Comparison of ENCODE assay signal across 27 cellular contexts in genomic region chr3:111837112-111837511, GRCh38.
"Had no signal": no experiment of that assay in that cellular context is flagged by ENCODE, and none has a peak within 500 bp of the region (broad histone marks: within the 10 kb centered on the region; RNA-seq: fewer than 3 reads in every experiment).

No MANE protein-coding gene starts in this region.

- DNase-seq: activated CD4-positive, alpha-beta memory T cell treated with anti-CD3 and anti-CD28 coated beads, Interleukin-2, amount 10 ng/mL, durations not matched to agents 7 days and 5 days; activated CD4-positive, alpha-beta T cell treated with anti-CD3 and anti-CD28 coated beads for 1 hour; activated CD4-positive, alpha-beta T cell treated with anti-CD3 and anti-CD28 coated beads for 4 hours; activated CD4-positive, alpha-beta T cell treated with anti-CD3 and anti-CD28 coated beads, Interleukin-2, amount 10 ng/mL, durations not matched to agents 7 days and 5 days; activated CD4-positive, alpha-beta T cell treated with anti-CD3 and anti-CD28 coated beads, Interleukin-2, amount 50 U/mL, for 4 hours; activated CD8-positive, alpha-beta memory T cell treated with anti-CD3 and anti-CD28 coated beads, Interleukin-2, amount 50 U/mL, for 48 hours; activated gamma-delta T cell; activated naive CD4-positive, alpha-beta T cell; activated naive CD4-positive, alpha-beta T cell treated with anti-CD3 and anti-CD28 coated beads, Interleukin-2, amount 10 ng/mL, durations not matched to agents 7 days and 5 days; activated naive CD8-positive, alpha-beta T cell treated with anti-CD3 and anti-CD28 coated beads, Interleukin-2, amount 10 ng/mL, durations not matched to agents 7 days and 5 days; activated T-cell treated with anti-CD3 and anti-CD28 coated beads for 4 hours; activated T-cell treated with anti-CD3 and anti-CD28 coated beads, Interleukin-2, amount 50 U/mL, for 24 hours; activated T-cell treated with anti-CD3 and anti-CD28 coated beads, Interleukin-2, amount 50 U/mL, for 72 hours; central memory CD4-positive, alpha-beta T cell; cerebellar nuclear complex; dorsolateral prefrontal cortex; effector memory CD4-positive, alpha-beta T cell; endodermal cell; foreskin melanocyte; T-helper 2 cell had no signal

- H3K4me1 ChIP-seq: ascending aorta, breast epithelium, gastroesophageal sphincter had no signal

- H3K27ac ChIP-seq: ascending aorta, breast epithelium, cardiac muscle cell, coronary artery, dorsolateral prefrontal cortex, gastroesophageal sphincter had no signal

- H3K27me3 ChIP-seq: ascending aorta, breast epithelium, cardiac muscle cell, dorsolateral prefrontal cortex, gastroesophageal sphincter had no signal

- H3K9me3 ChIP-seq: ascending aorta, breast epithelium, gastroesophageal sphincter had no signal

- H3K36me3 ChIP-seq: ascending aorta, breast epithelium, cardiac muscle cell, gastroesophageal sphincter had no signal

- H3K4me3 ChIP-seq: ascending aorta, breast epithelium, cardiac muscle cell, coronary artery, dorsolateral prefrontal cortex, gastroesophageal sphincter had no signal

- ATAC-seq: activated naive CD4-positive, alpha-beta T cell treated with anti-CD3 and anti-CD28 coated beads, Interleukin-2, amount 50 U/mL, for 72 hours; activated T-cell treated with anti-CD3 and anti-CD28 coated beads, Interleukin-2, amount 50 U/mL, for 72 hours; esophagus mucosa; gastroesophageal sphincter had no signal
